ENCODE assay signal across 8 cellular contexts in the genomic region with DNA sequence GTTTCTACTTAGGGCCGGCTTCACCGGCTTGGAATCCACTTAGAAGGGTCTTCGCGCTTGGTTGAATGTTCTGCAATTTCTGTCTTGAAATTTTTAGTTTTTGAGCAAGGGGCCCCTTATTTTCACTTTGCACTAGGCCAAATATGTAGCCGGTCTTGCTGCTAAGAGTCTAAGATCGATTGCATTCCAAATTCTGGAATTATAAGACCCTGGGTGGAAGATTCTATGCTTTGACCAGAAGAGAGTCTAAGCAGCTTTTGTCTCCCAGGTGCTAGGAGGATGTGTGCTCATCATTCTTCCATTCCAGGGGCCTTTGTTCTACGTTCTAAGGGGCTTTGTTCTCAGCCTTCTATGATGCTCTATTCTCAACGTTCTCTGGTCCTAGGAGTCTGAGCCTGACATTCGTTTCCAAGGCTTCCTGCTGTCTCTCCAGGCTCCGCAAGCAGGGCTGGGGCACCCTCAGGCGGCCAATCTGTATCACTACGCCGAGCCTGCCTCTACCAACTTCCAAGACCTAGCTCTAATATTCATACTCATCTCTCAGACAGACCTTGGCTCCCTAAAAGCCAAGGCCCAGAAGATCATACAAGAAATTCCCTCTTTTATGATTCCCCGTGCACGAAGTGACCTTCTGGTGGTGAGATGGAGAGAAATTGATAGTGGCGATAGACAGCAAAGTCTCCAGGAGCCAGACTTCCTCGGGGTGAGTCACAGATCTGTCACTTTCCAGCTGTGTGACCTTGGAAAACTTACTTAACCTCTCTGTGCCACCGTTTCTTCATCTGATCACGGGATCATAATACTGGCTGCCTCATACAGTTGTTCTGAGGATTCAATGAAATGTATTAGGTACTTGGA. TPM values are rescaled to one million over a fixed set of nuclear protein-coding genes. Genes with fewer than 3 reads are reported as not detected.
DNase-seq lines count a peak whose midpoint lies in the region; ATAC-seq and TF ChIP-seq lines count a peak whose summit lies in the region.

No MANE protein-coding gene starts in this region.

- peaks cover 17 to 22% of the 10 kb centered on the region in 2 donors for H3K27me3 Mint-ChIP-seq in CD8-positive, alpha-beta memory T cell

- POLR2A ChIA-PET in CD8-positive, alpha-beta memory T cell (lab: Charles Lee): interaction anchor here (0.7 to 2.0 kb wide), 7 partner anchors 22 to 594 kb away, joined by 3 to 18 read pairs (median 4); partner anchors contain the start of genes CALM3 and CCDC9

- ATAC-seq in lung (ENCODE audit: insufficient read depth, low FRiP score) (peak; percentile 59), GM21381 (IDR thresholded peaks at IDR 0.05; ENCODE audit: unreplicated experiment) (no peak)

- peaks cover 22% of the 10 kb centered on the region for H3K4me1 ChIP-seq in CD8-positive, alpha-beta memory T cell (ENCODE audit: insufficient read depth, low read length)
- H3K4me1 ChIP-seq in lung (ENCODE audit: control insufficient read depth in 2 of 2, insufficient read depth in 2 of 2, low read length in 2 of 2): peaks cover 0 to 3% of the 10 kb centered on the region in 2 donors

- H3K9me3 ChIP-seq in CD8-positive, alpha-beta memory T cell (ENCODE audit: low read length): no peaks in the 10 kb centered on the region
- H3K9me3 ChIP-seq in lung (ENCODE audit: control insufficient read depth in 2 of 2, insufficient read depth in 1 of 2, low read length in 1 of 2): no peaks in the 10 kb centered on the region

- no peaks in the 10 kb centered on the region for H3K36me3 ChIP-seq in CD8-positive, alpha-beta memory T cell (ENCODE audit: insufficient read depth, low read length)
- no peaks in the 10 kb centered on the region for H3K36me3 ChIP-seq in lung (ENCODE audit: control insufficient read depth in 2 of 2, insufficient read depth in 2 of 2, low read length in 2 of 2)

- peak overlapping the region; percentile 80 to 93 (median 82) for H3K4me3 Mint-ChIP-seq in CD8-positive, alpha-beta memory T cell

- H3K27ac Mint-ChIP-seq in CD8-positive, alpha-beta memory T cell: peak overlapping the region; percentile 72 to 95 (median 88)

- WGBS in lung, 2 donors: 6 to 7% methylated on average over 19 of the region's 19 CpGs

- no peaks in the 10 kb centered on the region for H3K36me3 Mint-ChIP-seq in CD8-positive, alpha-beta memory T cell

- H3K27ac ChIP-seq in CD8-positive, alpha-beta memory T cell (ENCODE audit: low read depth, low read length): peak overlapping the region; percentile 22
- peak overlapping the region; percentile 11 to 63 for H3K27ac ChIP-seq in lung (ENCODE audit: low read depth in 1 of 2, low read length in 1 of 2)

- H3K4me3 ChIP-seq in CD8-positive, alpha-beta memory T cell (ENCODE audit: low read length): peak overlapping the region; percentile 63
- H3K4me3 ChIP-seq in lung: no peak overlapping the region

- peak; percentile 95 for TF ChIP-seq CTCF in lung (IDR thresholded peaks at IDR 0.05; ENCODE audit: control extremely low read depth, extremely low read depth)

- DNase-seq in CD8-positive, alpha-beta memory T cell: peak; percentile 59 to 82 (median 71)
- DNase-seq in HS-27A (ENCODE audit: low read depth) (peak; percentile 59), NCI-H82 treated with DMSO at 0.1 percent for 48 hours (lab: John Stamatoyannopoulos, UW; ENCODE audit: unreplicated experiment) (peak; percentile 91), lung (ENCODE audit: low spot score) (peak; percentile 81)
- DNase-seq in activated CD8-positive, alpha-beta memory T cell treated with anti-CD3 and anti-CD28 coated beads for 1 hour (ENCODE audit: extremely low read depth in 1 of 2, low read depth in 1 of 2): peak; percentile 44 to 55
- peak; percentile 67 for DNase-seq in effector CD4-positive, alpha-beta T cell
- DNase-seq in stimulated activated CD4-positive, alpha-beta T cell treated with anti-CD3 and anti-CD28 coated beads, Interleukin-4, amount 100 ng/mL, for 48 hours (ENCODE audit: low read depth in 2 of 2): peak; percentile 62 to 74

- CTCF ChIA-PET in CD8-positive, alpha-beta memory T cell (lab: Charles Lee): interaction anchor here (0.7 to 4.0 kb wide), 19 partner anchors 12 to 238 kb away, joined by 3 to 66 read pairs (median 7); partner anchors contain the start of genes CALM3 and GNG8

- peaks cover 17% of the 10 kb centered on the region for H3K27me3 ChIP-seq in CD8-positive, alpha-beta memory T cell (ENCODE audit: insufficient read depth, low read length, poor library complexity, severe bottlenecking)
- no peaks in the 10 kb centered on the region for H3K27me3 ChIP-seq in lung (ENCODE audit: control insufficient read depth, insufficient read depth)

- H3K9me3 Mint-ChIP-seq in CD8-positive, alpha-beta memory T cell: no peaks in the 10 kb centered on the region

- H3K4me1 Mint-ChIP-seq in CD8-positive, alpha-beta memory T cell: peaks cover 14 to 28% (median 21%) of the 10 kb centered on the region in 3 donors

RNA-seq across cellular contexts. Expression of gene DACT3, which starts 1.0 kb away (rescaled TPM):
- total RNA-seq in CD8-positive, alpha-beta memory T cell: 1 to 10 TPM; 2.5 TPM
- polyA plus RNA-seq in CD8-positive, alpha-beta memory T cell: not detected
- 10 to 100 TPM in 1 of 2 donors, 1 to 10 TPM in 1; 7.8 to 14.0 TPM for total RNA-seq in lung
- polyA plus RNA-seq in lung: 1 to 10 TPM; 2.8 to 3.9 TPM

RNA-seq across cellular contexts. Expression of gene GNG8, which starts 26.0 kb away (rescaled TPM):
- 1 to 10 TPM; 9.0 TPM for total RNA-seq in CD8-positive, alpha-beta memory T cell
- not detected for polyA plus RNA-seq in CD8-positive, alpha-beta memory T cell
- not detected for total RNA-seq in lung
- not detected for polyA plus RNA-seq in lung

RNA-seq across cellular contexts. Expression of gene PTGIR, which starts 37.1 kb away (rescaled TPM):
- 10 to 100 TPM; 17.7 to 18.4 TPM for total RNA-seq in CD8-positive, alpha-beta memory T cell
- not detected for polyA plus RNA-seq in CD8-positive, alpha-beta memory T cell
- 10 to 100 TPM in 1 of 2 donors, 1 to 10 TPM in 1; 7.8 to 13.2 TPM for total RNA-seq in lung
- polyA plus RNA-seq in lung: 10 to 100 TPM in 1 of 2 donors, 1 to 10 TPM in 1; 9.6 to 37.0 TPM

RNA-seq across cellular contexts. Expression of gene PRKD2, which starts 55.0 kb away (rescaled TPM):
- total RNA-seq in CD8-positive, alpha-beta memory T cell: 10 to 100 TPM; 61.6 to 63.8 TPM
- polyA plus RNA-seq in CD8-positive, alpha-beta memory T cell: 88.0 TPM
- 10 to 100 TPM; 52.1 to 56.2 TPM for total RNA-seq in lung
- 10 to 100 TPM; 35.5 to 38.1 TPM for polyA plus RNA-seq in lung

Comparison
In these comparisons a context has a peak if more than half of its experiments do, and no peak if none do; other contexts are left out.
1. RNA of gene GNG8, which starts 26.0 kb away (total RNA-seq): 9.0 TPM in CD8-positive, alpha-beta memory T cell; not detected in lung; every median in the first group is over 4 times any median in the second.
2. Peak in every context shown above with its lines, with median percentiles within 50 percentile points of each other: DNase-seq.